ENCODE assay signal across 18 cellular contexts in the genomic region with DNA sequence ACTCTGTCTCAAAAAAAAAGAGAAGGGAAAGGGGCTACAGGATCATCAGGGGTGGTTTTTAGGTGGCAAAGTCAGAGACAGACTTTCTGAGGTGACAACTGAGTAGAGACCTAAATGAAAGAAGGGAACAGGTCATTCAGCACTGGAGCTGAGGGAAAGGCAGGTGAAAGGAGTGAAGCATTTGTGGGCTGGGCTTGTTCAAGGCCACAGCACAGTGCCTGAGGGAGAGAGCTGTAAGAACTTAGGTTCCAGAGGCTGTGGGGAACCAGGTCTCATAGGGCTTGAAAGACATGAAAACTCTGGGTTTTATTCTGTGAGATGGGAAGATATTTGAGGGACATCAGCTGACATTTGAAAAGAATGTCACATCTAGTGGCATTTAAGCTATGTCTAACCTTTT. TPM values are rescaled to one million over a fixed set of nuclear protein-coding genes. Genes with fewer than 3 reads are reported as not detected.
A peak's percentile ranks its signal among the peaks of the same experiment; 100 is the strongest.
DNase-seq lines count a peak whose midpoint lies in the region; ATAC-seq and TF ChIP-seq lines count a peak whose summit lies in the region.
"Had no signal": no experiment of that assay in that cellular context is flagged by ENCODE, and none has a peak within 500 bp of the region (broad histone marks: within the 10 kb centered on the region; RNA-seq: fewer than 3 reads in every experiment).

No MANE protein-coding gene starts in this region.

- no peak overlapping the region for H3K14ac ChIP-seq in trophoblast cell (ENCODE audit: low read length)

- no peak overlapping the region for H3K9ac ChIP-seq in trophoblast cell (ENCODE audit: low read length)
- H3K9ac ChIP-seq: BLaER1 treated with 17β-estradiol and CSF1 and Interleukin-3, amounts not matched to agents 10 nM and 100 nM had no signal

- no peaks in the 10 kb centered on the region for H3K27me3 Mint-ChIP-seq in activated CD8-positive, alpha-beta memory T cell treated with anti-CD3 and anti-CD28 coated beads, Interleukin-2, amount 10 ng/mL, durations not matched to agents 7 days and 5 days
- no peaks in the 10 kb centered on the region for H3K27me3 Mint-ChIP-seq in CD4-positive, CD25-positive, alpha-beta regulatory T cell
- H3K27me3 Mint-ChIP-seq in activated CD8-positive, alpha-beta T cell treated with anti-CD3 and anti-CD28 coated beads, Interleukin-2, amount 10 ng/mL, durations not matched to agents 7 days and 5 days (ENCODE audit: low read depth) = no peaks in the 10 kb centered on the region

- H4K8ac ChIP-seq in trophoblast cell (ENCODE audit: low read depth, low read length) = no peak overlapping the region

- no peaks in the 10 kb centered on the region for H3K4me1 ChIP-seq in CD4-positive, CD25-positive, alpha-beta regulatory T cell (ENCODE audit: control insufficient read depth, insufficient read depth, low read length, poor library complexity, severe bottlenecking)
- H3K4me1 ChIP-seq in trophoblast cell (ENCODE audit: control insufficient read depth in 1 of 2, insufficient read depth in 2 of 2, low read length in 2 of 2) (no peaks in the 10 kb centered on the region), lower lobe of right lung (no peaks in the 10 kb centered on the region)
- H3K4me1 ChIP-seq: Caco-2 had no signal

- intact Hi-C loops in lower lobe of right lung (cut with DNase I) = no loop called here

- peaks cover 11% of the 10 kb centered on the region for H3K4me1 Mint-ChIP-seq in activated CD8-positive, alpha-beta memory T cell treated with anti-CD3 and anti-CD28 coated beads, Interleukin-2, amount 10 ng/mL, durations not matched to agents 7 days and 5 days
- H3K4me1 Mint-ChIP-seq in CD4-positive, CD25-positive, alpha-beta regulatory T cell = peaks cover 0 to 16% (median 11%) of the 10 kb centered on the region in 4 donors
- H3K4me1 Mint-ChIP-seq in activated CD8-positive, alpha-beta T cell treated with anti-CD3 and anti-CD28 coated beads, Interleukin-2, amount 10 ng/mL, durations not matched to agents 7 days and 5 days (ENCODE audit: low read depth) = peaks cover 8% of the 10 kb centered on the region

- H3K36me3 Mint-ChIP-seq in activated CD8-positive, alpha-beta memory T cell treated with anti-CD3 and anti-CD28 coated beads, Interleukin-2, amount 10 ng/mL, durations not matched to agents 7 days and 5 days = peaks cover 33% of the 10 kb centered on the region
- H3K36me3 Mint-ChIP-seq in CD4-positive, CD25-positive, alpha-beta regulatory T cell = peaks cover 36% of the 10 kb centered on the region
- peaks cover 36% of the 10 kb centered on the region for H3K36me3 Mint-ChIP-seq in activated CD8-positive, alpha-beta T cell treated with anti-CD3 and anti-CD28 coated beads, Interleukin-2, amount 10 ng/mL, durations not matched to agents 7 days and 5 days (ENCODE audit: low read depth)

- CTCF ChIA-PET in activated CD8-positive, alpha-beta memory T cell treated with anti-CD3 and anti-CD28 coated beads, Interleukin-2, amount 10 ng/mL, durations not matched to agents 7 days and 5 days (lab: Charles Lee) = interaction anchor here (0.7 kb wide), 1 partner anchor 8 kb away, joined by 3 read pairs; no protein-coding TSS in a partner anchor
- CTCF ChIA-PET in activated CD8-positive, alpha-beta T cell treated with anti-CD3 and anti-CD28 coated beads, Interleukin-2, amount 10 ng/mL, durations not matched to agents 7 days and 5 days (lab: Charles Lee) = no interaction called here

- no peak overlapping the region for H2BK5ac ChIP-seq in trophoblast cell (ENCODE audit: low read depth, low read length, poor library complexity)

- H3K4me2 ChIP-seq in trophoblast cell (ENCODE audit: low read length) = no peak overlapping the region

- no peak overlapping the region for H3K4me3 Mint-ChIP-seq in activated CD8-positive, alpha-beta memory T cell treated with anti-CD3 and anti-CD28 coated beads, Interleukin-2, amount 10 ng/mL, durations not matched to agents 7 days and 5 days
- H3K4me3 Mint-ChIP-seq in CD4-positive, CD25-positive, alpha-beta regulatory T cell = no peak overlapping the region
- no peak overlapping the region for H3K4me3 Mint-ChIP-seq in activated CD8-positive, alpha-beta T cell treated with anti-CD3 and anti-CD28 coated beads, Interleukin-2, amount 10 ng/mL, durations not matched to agents 7 days and 5 days

- no peak for DNase-seq in activated CD8-positive, alpha-beta memory T cell treated with anti-CD3 and anti-CD28 coated beads, Interleukin-2, amount 10 ng/mL, durations not matched to agents 7 days and 5 days
- no peak for DNase-seq in activated CD8-positive, alpha-beta memory T cell treated with anti-CD3 and anti-CD28 coated beads for 24 hours
- DNase-seq in CD4-positive, CD25-positive, alpha-beta regulatory T cell = no peak
- no peak for DNase-seq in activated CD8-positive, alpha-beta T cell treated with anti-CD3 and anti-CD28 coated beads, Interleukin-2, amount 10 ng/mL, durations not matched to agents 7 days and 5 days
- DNase-seq in trophoblast cell = peak; percentile 48 to 59
- no peak for DNase-seq in DMS 273 (lab: John Stamatoyannopoulos, UW; ENCODE audit: unreplicated experiment)
- DNase-seq in lower lobe of right lung = no peak
- no peak for DNase-seq in NCI-H187 (lab: John Stamatoyannopoulos, UW)
- DNase-seq: Caco-2, EL, H7, NCI-H1048, NCI-H146, NCI-H2081 treated with DMSO at 0.1 percent for 48 hours, NCI-H2227 treated with DMSO at 0.1 percent for 48 hours, NCI-H524 had no signal

- H3K27me3 ChIP-seq in CD4-positive, CD25-positive, alpha-beta regulatory T cell (ENCODE audit: control insufficient read depth, insufficient read depth, low read length) = no peaks in the 10 kb centered on the region
- H3K27me3 ChIP-seq in trophoblast cell (ENCODE audit: insufficient read depth, low read length) (no peaks in the 10 kb centered on the region), lower lobe of right lung (ENCODE audit: low read depth) (no peaks in the 10 kb centered on the region)
- H3K27me3 ChIP-seq: BLaER1 treated with 17β-estradiol and CSF1 and Interleukin-3, amounts not matched to agents 10 nM and 100 nM had no signal

- peak overlapping the region; percentile 3 for H3K23ac ChIP-seq in trophoblast cell (ENCODE audit: low read length)

- H3K9me3 Mint-ChIP-seq in activated CD8-positive, alpha-beta memory T cell treated with anti-CD3 and anti-CD28 coated beads, Interleukin-2, amount 10 ng/mL, durations not matched to agents 7 days and 5 days (ENCODE audit: low read depth) = no peaks in the 10 kb centered on the region
- no peaks in the 10 kb centered on the region for H3K9me3 Mint-ChIP-seq in CD4-positive, CD25-positive, alpha-beta regulatory T cell
- H3K9me3 Mint-ChIP-seq in activated CD8-positive, alpha-beta T cell treated with anti-CD3 and anti-CD28 coated beads, Interleukin-2, amount 10 ng/mL, durations not matched to agents 7 days and 5 days (ENCODE audit: insufficient read depth) = no peaks in the 10 kb centered on the region

- no peak overlapping the region for H4K91ac ChIP-seq in trophoblast cell (ENCODE audit: low read depth, low read length)

- ATAC-seq in activated CD8-positive, alpha-beta memory T cell treated with anti-CD3 and anti-CD28 coated beads, Interleukin-2, amount 10 ng/mL, durations not matched to agents 7 days and 5 days = no peak
- ATAC-seq in CD4-positive, CD25-positive, alpha-beta regulatory T cell (ENCODE audit: low read depth in 2 of 2) = no peak
- ATAC-seq in activated CD8-positive, alpha-beta T cell treated with anti-CD3 and anti-CD28 coated beads, Interleukin-2, amount 10 ng/mL, durations not matched to agents 7 days and 5 days = no peak
- ATAC-seq in lower lobe of right lung = no peak
- ATAC-seq: Panc1 had no signal

- H3K4me3 ChIP-seq in CD4-positive, CD25-positive, alpha-beta regulatory T cell (ENCODE audit: low read depth, low read length) = no peak overlapping the region
- H3K4me3 ChIP-seq in trophoblast cell (ENCODE audit: low read depth, low read length) (no peak overlapping the region), lower lobe of right lung (no peak overlapping the region)
- H3K4me3 ChIP-seq: BLaER1 treated with 17β-estradiol and CSF1 and Interleukin-3, amounts not matched to agents 10 nM and 100 nM had no signal

- no peaks in the 10 kb centered on the region for H3K9me3 ChIP-seq in CD4-positive, CD25-positive, alpha-beta regulatory T cell (ENCODE audit: control insufficient read depth in 2 of 2, low read length in 2 of 2)
- H3K9me3 ChIP-seq in trophoblast cell (ENCODE audit: insufficient read depth, low read depth, low read length) = no peaks in the 10 kb centered on the region
- no peaks in the 10 kb centered on the region for H3K9me3 ChIP-seq in lower lobe of right lung
- H3K9me3 ChIP-seq: BLaER1 treated with 17β-estradiol and CSF1 and Interleukin-3, amounts not matched to agents 10 nM and 100 nM; Caco-2 had no signal

- H3K79me1 ChIP-seq in trophoblast cell (ENCODE audit: low read length) = no peaks in the 10 kb centered on the region

- no peak for TF ChIP-seq CTCF in lower lobe of right lung (IDR thresholded peaks at IDR 0.05)

- H2AFZ ChIP-seq in trophoblast cell (ENCODE audit: insufficient read depth, low read length, poor library complexity) = no peak overlapping the region

- H4K12ac ChIP-seq in trophoblast cell (ENCODE audit: low read depth, low read length) = no peak overlapping the region

- no peaks in the 10 kb centered on the region for H3K79me2 ChIP-seq in trophoblast cell (ENCODE audit: control insufficient read depth, insufficient read depth, low read length, poor library complexity)

- POLR2A ChIA-PET in activated CD8-positive, alpha-beta T cell treated with anti-CD3 and anti-CD28 coated beads, Interleukin-2, amount 10 ng/mL, durations not matched to agents 7 days and 5 days (lab: Charles Lee) = interaction anchor here (0.6 kb wide), 1 partner anchor 456 kb away, joined by 3 read pairs; no protein-coding TSS in a partner anchor

- no peak overlapping the region for H2BK120ac ChIP-seq in trophoblast cell (ENCODE audit: insufficient read depth, low read length, poor library complexity)

- no peak overlapping the region for H3K4ac ChIP-seq in trophoblast cell (ENCODE audit: low read depth, low read length)

- no peak overlapping the region for H2AK5ac ChIP-seq in trophoblast cell (ENCODE audit: low read length)

- peak overlapping the region; percentile 3 for H3K27ac Mint-ChIP-seq in activated CD8-positive, alpha-beta memory T cell treated with anti-CD3 and anti-CD28 coated beads, Interleukin-2, amount 10 ng/mL, durations not matched to agents 7 days and 5 days
- H3K27ac Mint-ChIP-seq in CD4-positive, CD25-positive, alpha-beta regulatory T cell = peak overlapping the region in 2 of 3 donors; percentile 64 to 87
- H3K27ac Mint-ChIP-seq in activated CD8-positive, alpha-beta T cell treated with anti-CD3 and anti-CD28 coated beads, Interleukin-2, amount 10 ng/mL, durations not matched to agents 7 days and 5 days = peak overlapping the region; percentile 43

- H3K18ac ChIP-seq in trophoblast cell (ENCODE audit: low read length) = no peak overlapping the region

- H3K36me3 ChIP-seq in CD4-positive, CD25-positive, alpha-beta regulatory T cell (ENCODE audit: control insufficient read depth, insufficient read depth, low read length) = peaks cover 40% of the 10 kb centered on the region
- H3K36me3 ChIP-seq in trophoblast cell (ENCODE audit: control insufficient read depth in 1 of 2, insufficient read depth in 2 of 2, low read length in 2 of 2) = peaks cover 0 to 4% of the 10 kb centered on the region in 2 experiments
- H3K36me3 ChIP-seq in lower lobe of right lung = peaks cover 61% of the 10 kb centered on the region

- no peak overlapping the region for H3K27ac ChIP-seq in CD4-positive, CD25-positive, alpha-beta regulatory T cell (ENCODE audit: insufficient read depth, low read length, poor library complexity, severe bottlenecking)
- no peak overlapping the region for H3K27ac ChIP-seq in trophoblast cell (ENCODE audit: low read depth, low read length)
- H3K27ac ChIP-seq in lower lobe of right lung = no peak overlapping the region
- H3K27ac ChIP-seq: BLaER1 treated with 17β-estradiol and CSF1 and Interleukin-3, amounts not matched to agents 10 nM and 100 nM had no signal

- H2BK12ac ChIP-seq in trophoblast cell (ENCODE audit: low read length) = no peak overlapping the region

RNA-seq across cellular contexts. Expression of a gene that starts 20.8 kb away (rescaled TPM):
- 10 to 100 TPM; 22.3 to 22.7 TPM for total RNA-seq in activated CD8-positive, alpha-beta memory T cell treated with anti-CD3 and anti-CD28 coated beads, Interleukin-2, amount 10 ng/mL, durations not matched to agents 7 days and 5 days
- total RNA-seq in CD4-positive, CD25-positive, alpha-beta regulatory T cell = 22.9 TPM
- polyA plus RNA-seq in CD4-positive, CD25-positive, alpha-beta regulatory T cell = 10 to 100 TPM; 26.3 to 35.5 (median 32.0) TPM
- total RNA-seq in activated CD8-positive, alpha-beta T cell treated with anti-CD3 and anti-CD28 coated beads, Interleukin-2, amount 10 ng/mL, durations not matched to agents 7 days and 5 days = 10 to 100 TPM; 27.2 to 28.6 TPM
- polyA plus RNA-seq in trophoblast cell (2013) = 14.8 and 15.5 TPM in 2 replicates
- 13.3 TPM for total RNA-seq in lower lobe of right lung

Comparison
In these comparisons a context has a peak if more than half of its experiments do, and no peak if none do; other contexts are left out.
1. DNase-seq: peak in trophoblast cell (2 of 2); none in activated CD8-positive, alpha-beta memory T cell treated with anti-CD3 and anti-CD28 coated beads, Interleukin-2, amount 10 ng/mL, durations not matched to agents 7 days and 5 days (single experiment), activated CD8-positive, alpha-beta memory T cell treated with anti-CD3 and anti-CD28 coated beads for 24 hours (single experiment), CD4-positive, CD25-positive, alpha-beta regulatory T cell (0 of 3), activated CD8-positive, alpha-beta T cell treated with anti-CD3 and anti-CD28 coated beads, Interleukin-2, amount 10 ng/mL, durations not matched to agents 7 days and 5 days (single experiment), DMS 273 (single experiment), lower lobe of right lung (single experiment) and NCI-H187 (0 of 2).
2. H3K27ac Mint-ChIP-seq: peak in every context shown above with its lines; median percentile 76 in CD4-positive, CD25-positive, alpha-beta regulatory T cell; 43 in activated CD8-positive, alpha-beta T cell treated with anti-CD3 and anti-CD28 coated beads, Interleukin-2, amount 10 ng/mL, durations not matched to agents 7 days and 5 days; 3 in activated CD8-positive, alpha-beta memory T cell treated with anti-CD3 and anti-CD28 coated beads, Interleukin-2, amount 10 ng/mL, durations not matched to agents 7 days and 5 days.